ENCODE assay signal across 10 cellular contexts in the genomic region with DNA sequence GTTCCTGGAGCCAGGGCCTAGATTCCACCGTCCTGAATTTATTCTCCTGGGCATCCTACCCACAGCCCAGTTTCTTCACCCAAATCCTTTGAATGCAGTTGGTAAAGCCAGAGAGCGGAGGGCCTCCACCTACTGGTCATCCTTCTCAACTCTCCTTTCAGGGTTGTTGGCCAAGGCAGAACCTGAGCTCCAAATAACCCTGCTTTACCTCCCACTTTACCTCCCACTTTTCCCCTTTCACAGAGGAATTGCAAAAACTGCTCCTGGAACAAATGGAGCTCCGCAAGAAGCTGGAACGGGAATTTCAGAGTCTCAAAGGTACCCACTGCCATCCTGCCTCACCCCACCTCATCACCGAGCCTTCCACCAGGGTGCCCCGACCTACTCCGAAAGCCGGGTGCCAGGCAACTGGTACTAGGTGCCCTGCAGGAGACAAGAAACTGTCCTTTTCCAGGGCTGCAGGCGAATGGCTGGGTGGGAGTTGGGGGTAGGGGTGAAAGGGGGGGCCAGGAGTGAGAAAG. TPM values are rescaled to one million over a fixed set of nuclear protein-coding genes. Genes with fewer than 3 reads are reported as not detected.
A peak's percentile ranks its signal among the peaks of the same experiment; 100 is the strongest.
DNase-seq lines count a peak whose midpoint lies in the region; ATAC-seq, FAIRE-seq and TF ChIP-seq lines count a peak whose summit lies in the region.
"Had no signal": no experiment of that assay in that cellular context is flagged by ENCODE, and none has a peak within 500 bp of the region (broad histone marks: within the 10 kb centered on the region; RNA-seq: fewer than 3 reads in every experiment).

No MANE protein-coding gene starts in this region.

- H2AK5ac ChIP-seq in H1 (ENCODE audit: low read depth, low read length) = no peak overlapping the region

- TF ChIP-seq EP300 in H1 (IDR thresholded peaks at IDR 0.05; ENCODE audit: borderline replicate concordance in 1 of 2, low read depth in 2 of 2, low read length in 2 of 2) = no peak

- peaks cover 15% of the 10 kb centered on the region for H3K4me1 Mint-ChIP-seq in type B pancreatic cell (ENCODE audit: unreplicated experiment)

- ATAC-seq in HG03097 (IDR thresholded peaks at IDR 0.05; ENCODE audit: low FRiP score, unreplicated experiment) = no peak
- no peak for ATAC-seq in HG03378 (IDR thresholded peaks at IDR 0.05; ENCODE audit: unreplicated experiment)
- no peak for ATAC-seq in Right ventricle myocardium superior (ENCODE audit: poor library complexity)

- no peak overlapping the region for H3K18ac ChIP-seq in H1 (ENCODE audit: extremely low read depth, low read length)

- H3K4me1 ChIP-seq in cardiac muscle cell (ENCODE audit: low read depth) = peaks cover 19% of the 10 kb centered on the region
- peaks cover 19 to 36% (median 27%) of the 10 kb centered on the region in 4 experiments for H3K4me1 ChIP-seq in H1 (replicated peaks in 1 of 4; ENCODE audit: control insufficient read depth in 3 of 4, insufficient read depth in 4 of 4, low read length in 3 of 4)

- TF ChIP-seq CTCF in cardiac muscle cell (IDR thresholded peaks at IDR 0.05; ENCODE audit: low read depth, low read length) = peak; percentile 51
- peak in 2 of 3 experiments; percentile 56 to 70; a peak in 2 of 4 replicates for TF ChIP-seq CTCF in H1 (IDR thresholded peaks at IDR 0.05; ENCODE audit: control extremely low read depth in 1 of 3, insufficient read depth in 1 of 3, low read depth in 1 of 3, low read length in 3 of 3)
- peak; percentile 61 for TF ChIP-seq CTCF in type B pancreatic cell (conservative IDR thresholded peaks at IDR 0.05)

- H3K56ac ChIP-seq in H1 (replicated peaks; ENCODE audit: insufficient read length, low read depth, low read length) = no peak overlapping the region

- H2AFZ ChIP-seq in H1 (ENCODE audit: low read length) = no peak overlapping the region

- no peak overlapping the region for H3K27ac Mint-ChIP-seq in type B pancreatic cell

- H4K5ac ChIP-seq in H1 (ENCODE audit: insufficient read length, low read depth, low read length) = no peak overlapping the region

- H2BK20ac ChIP-seq in H1 (ENCODE audit: low read length) = no peak overlapping the region

- peaks cover 2 to 10% of the 10 kb centered on the region in 2 experiments for H4K20me1 ChIP-seq in H1 (replicated peaks in 1 of 2; ENCODE audit: control insufficient read depth in 1 of 2, insufficient read depth in 2 of 2, low read length in 2 of 2)

- no peak overlapping the region for H4K91ac ChIP-seq in H1 (replicated peaks; ENCODE audit: insufficient read length, low read length)

- peak; percentile 63 to 72 for TF ChIP-seq RAD21 in H1 (IDR thresholded peaks at IDR 0.05 in 1 of 2, conservative IDR thresholded peaks at IDR 0.05 in 1 of 2; ENCODE audit: low read depth in 2 of 2, low read length in 2 of 2)

- H3K4me3 Mint-ChIP-seq in type B pancreatic cell = peak overlapping the region; percentile 44

- H3K27me3 Mint-ChIP-seq in type B pancreatic cell = peaks cover 83% of the 10 kb centered on the region

- H3K79me2 ChIP-seq in H1 (ENCODE audit: control insufficient read depth in 1 of 2, insufficient read depth in 2 of 2, low read length in 2 of 2) = no peaks in the 10 kb centered on the region

- peak; percentile 58 for FAIRE-seq in H1 (lab: Jason Lieb, UNC)

- H3K27me3 ChIP-seq in cardiac muscle cell (peaks cover 100% of the 10 kb centered on the region), H1 (replicated peaks in 1 of 4; ENCODE audit: control insufficient read depth in 3 of 4, extremely low read depth in 1 of 4, insufficient read depth in 3 of 4, low read length in 3 of 4) (peaks cover 85 to 100% (median 99%) of the 10 kb centered on the region in 4 experiments)

- no peak for TF ChIP-seq POLR2A in H1 (IDR thresholded peaks at IDR 0.05; ENCODE audit: control extremely low read depth in 1 of 2, low read depth in 2 of 2, low read length in 2 of 2)

- H2BK5ac ChIP-seq in H1 (ENCODE audit: low read depth, low read length) = no peak overlapping the region

- intact Hi-C loops in cardiac septum (cut with DNase I) (loop anchor here (10.0 kb wide), 1 partner anchor 887 kb away; no protein-coding TSS in a partner anchor), Right ventricle myocardium superior (cut with DNase I) (loop anchor here (10.0 kb wide), 1 partner anchor 887 kb away; no protein-coding TSS in a partner anchor)

- DNase-seq in cardiac muscle cell (ENCODE audit: low read depth in 1 of 2, low spot score in 1 of 2) (peak in 1 of 2 donors; percentile 56), cardiac septum (ENCODE audit: low spot score) (no peak), NCI-H460 (ENCODE audit: extremely low read depth, low read depth) (peak; percentile 25), H1 (ENCODE audit: low read depth in 1 of 2, low spot score in 2 of 2) (peak in 1 of 2 experiments; percentile 57), type B pancreatic cell (ENCODE audit: extremely low spot score, unreplicated experiment) (no peak), Right ventricle myocardium superior (no peak)

- peak overlapping the region; percentile 46 to 85; a peak in 3 of 4 replicates for H3K4me2 ChIP-seq in H1 (ENCODE audit: insufficient read depth in 1 of 2, low read depth in 2 of 2, low read length in 2 of 2)

- H3K14ac ChIP-seq in H1 (ENCODE audit: insufficient read length) = no peak overlapping the region

- no peaks in the 10 kb centered on the region for H3K79me1 ChIP-seq in H1 (ENCODE audit: low read depth, low read length)

- H3K36me3 Mint-ChIP-seq in type B pancreatic cell = no peaks in the 10 kb centered on the region

- no peak overlapping the region for H3K4me3 ChIP-seq in cardiac muscle cell
- H3K4me3 ChIP-seq in H1 (ENCODE audit: extremely low read depth in 1 of 4, insufficient read depth in 2 of 4, low read depth in 3 of 4, low read length in 4 of 4) = peak overlapping the region in 1 of 4 experiments; percentile 63; a peak in 2 of 8 replicates

- no peak overlapping the region for H3K23ac ChIP-seq in H1 (ENCODE audit: insufficient read length)

- H2BK15ac ChIP-seq in H1 (ENCODE audit: low read length) = no peak overlapping the region

- 14% methylated on average over 9 of the region's 9 CpGs; no CpG with 5 or more reads in 1 of the 2 experiments for WGBS in H1 (ENCODE audit: extremely low coverage in 1 of 2, insufficient coverage in 1 of 2, insufficient read length in 1 of 2, insufficient replicate concordance in 2 of 2, low coverage in 1 of 2, low lambda C conversion rate in 2 of 2, missing lambda C conversion rate in 1 of 2), 2 experiments

- POLR2A ChIA-PET in H1 (lab: Charles Lee; ENCODE audit: partially characterized antibody) = interaction anchor here (1.3 to 4.1 kb wide), 2 partner anchors 10 to 94 kb away, joined by 4 to 24 read pairs; no protein-coding TSS in a partner anchor

- H4K8ac ChIP-seq in H1 (ENCODE audit: extremely low read depth, insufficient read depth, low read length) = no peak overlapping the region

- H2BK12ac ChIP-seq in H1 (ENCODE audit: low read depth, low read length) = no peak overlapping the region

- H3K23me2 ChIP-seq in H1 (ENCODE audit: low read depth, low read length) = peaks cover 18% of the 10 kb centered on the region; the same call in 1 of the 2 replicates

- no peak overlapping the region for H3K4ac ChIP-seq in H1 (replicated peaks; ENCODE audit: insufficient read length, low read depth, low read length)

- H3K36me3 ChIP-seq in cardiac muscle cell (no peaks in the 10 kb centered on the region), H1 (ENCODE audit: control insufficient read depth in 2 of 4, insufficient read depth in 4 of 4, low read length in 3 of 4) (peaks cover 0 to 16% (median 0%) of the 10 kb centered on the region in 4 experiments; a peak in 1 of 8 replicates)

- no peaks in the 10 kb centered on the region for H3K9me3 Mint-ChIP-seq in type B pancreatic cell
- H3K9me3 Mint-ChIP-seq: central memory CD8-positive, alpha-beta T cell had no signal

- no peak overlapping the region for H3K9ac ChIP-seq in H1 (replicated peaks in 1 of 4; ENCODE audit: extremely low read depth in 1 of 4, low read depth in 3 of 4, low read length in 3 of 4)

- CTCF ChIA-PET in H1 (lab: Charles Lee; ENCODE audit: partially characterized antibody) = interaction anchor here (0.7 to 2.3 kb wide), 18 partner anchors 8 to 419 kb away, joined by 3 to 14 read pairs (median 4); no protein-coding TSS in a partner anchor

- no peak overlapping the region for H2BK120ac ChIP-seq in H1 (replicated peaks; ENCODE audit: low read depth, low read length)

- H3K27ac ChIP-seq in cardiac muscle cell (no peak overlapping the region), H1 (ENCODE audit: low read depth, low read length) (no peak overlapping the region)

- H3K9me3 ChIP-seq in cardiac muscle cell (ENCODE audit: low read depth) = no peaks in the 10 kb centered on the region
- H3K9me3 ChIP-seq in H1 (ENCODE audit: insufficient read depth in 2 of 2, low read depth in 1 of 2, low read length in 1 of 2) = no peaks in the 10 kb centered on the region

RNA-seq across cellular contexts. Expression of a gene that starts 6.8 kb away (rescaled TPM):
- total RNA-seq in cardiac muscle cell (0.85 and 1.1 TPM in 2 replicates), cardiac septum (0.24 TPM), type B pancreatic cell (ENCODE audit: low replicate concordance) (0.29 and 0.65 TPM in 2 replicates), Right ventricle myocardium superior (0.11 TPM)
- polyA plus RNA-seq in cardiac muscle cell (0.24 TPM in 1 of 2 replicates, not detected in the other), H1 (2011; rRNA removed) (0.03 and 0.08 TPM in 2 replicates)
- total RNA-seq in NCI-H460 (2014; rRNA removed; shearing (Covaris generic)) = 0.05 and 0.17 TPM in 2 replicates
- polyA plus RNA-seq in NCI-H460 (2014; cell fraction: nucleus; rRNA removed) = 0.07 TPM in 1 of 2 replicates, not detected in the other
- total RNA-seq in H1 (2021; fragmentation: NEBNext Ultra II Directional; extraction: Animal tissue kit (Norgen Biotek cat#: 25700)) = 0.11 TPM in 2 replicates
- 0.05 TPM for polyA plus RNA-seq in H1 (2011; cell fraction: cytosol; rRNA removed)
- polyA plus RNA-seq in H1 (2011; cell fraction: nucleus; rRNA removed) = 0.13 TPM
- 0.06 to 0.12 TPM (median 0.07 TPM) in 3 of 4 replicates, not detected in the other for polyA plus RNA-seq in H1 (2012, experiment 1 of 2)
- not detected for polyA plus RNA-seq in H1 (2012, experiment 2 of 2)
- polyA plus RNA-seq in H1 (2013, experiment 1 of 2) = 0.04 TPM
- 0.04 TPM for polyA plus RNA-seq in H1 (2013, experiment 2 of 2)
- polyA minus RNA-seq in H1 (2011; rRNA and poly(A)+ RNA removed) = not detected in 2 replicates
- polyA minus RNA-seq in H1 (2011; cell fraction: cytosol; rRNA and poly(A)+ RNA removed) = not detected
- 0.40 TPM for polyA minus RNA-seq in H1 (2011; cell fraction: nucleus; rRNA and poly(A)+ RNA removed)

RNA-seq across cellular contexts. Expression of a gene that starts 7.8 kb away (rescaled TPM):
- total RNA-seq in cardiac muscle cell (not detected in 2 replicates), cardiac septum (not detected), type B pancreatic cell (ENCODE audit: low replicate concordance) (not detected in 2 replicates), Right ventricle myocardium superior (not detected)
- polyA plus RNA-seq in cardiac muscle cell (not detected in 2 replicates), H1 (2011; rRNA removed) (not detected in 2 replicates)
- total RNA-seq in NCI-H460 (2014; rRNA removed; shearing (Covaris generic)) = not detected in 2 replicates
- not detected in 2 replicates for polyA plus RNA-seq in NCI-H460 (2014; cell fraction: nucleus; rRNA removed)
- total RNA-seq in H1 (2021; fragmentation: NEBNext Ultra II Directional; extraction: Animal tissue kit (Norgen Biotek cat#: 25700)) = not detected in 2 replicates
- not detected for polyA plus RNA-seq in H1 (2011; cell fraction: cytosol; rRNA removed)
- polyA plus RNA-seq in H1 (2011; cell fraction: nucleus; rRNA removed) = not detected
- polyA plus RNA-seq in H1 (2012, experiment 1 of 2) = not detected in 4 replicates
- not detected for polyA plus RNA-seq in H1 (2012, experiment 2 of 2)
- not detected for polyA plus RNA-seq in H1 (2013, experiment 1 of 2)
- not detected for polyA plus RNA-seq in H1 (2013, experiment 2 of 2)
- polyA minus RNA-seq in H1 (2011; rRNA and poly(A)+ RNA removed) = under 0.01 TPM in 1 of 2 replicates, not detected in the other
- polyA minus RNA-seq in H1 (2011; cell fraction: cytosol; rRNA and poly(A)+ RNA removed) = not detected
- polyA minus RNA-seq in H1 (2011; cell fraction: nucleus; rRNA and poly(A)+ RNA removed) = not detected
- total RNA-seq: T-helper 2 cell treated with Interferon-gamma antibody and Interleukin-4, amounts not matched to agents 100 ng/mL and 5 ng/mL, for 36 hours had no signal
